Comparison of ENCODE assay signal across 1 cellular context in genomic region chr19:14571695-14572490, GRCh38.
TF ChIP-seq lines count a peak whose summit lies in the region.

Gene NDUFB7 (minus strand): TSS chr19:14572066. CDS start chr19:14572000, 66 bp downstream.

TF ChIP-seq in GM12878, 131 proteins besides CTCF, POLR2A, EP300 and RAD21 (continued from another document):
- TF ChIP-seq CUX1 (IDR thresholded peaks at IDR 0.05; ENCODE audit: insufficient replicate concordance, low read depth, low read length) (no peak), PBX3 (IDR thresholded peaks at IDR 0.05; ENCODE audit: insufficient replicate concordance, low read depth, low read length) (no peak), TCF7 (IDR thresholded peaks at IDR 0.05; ENCODE audit: borderline replicate concordance) (no peak), PRDM15 (CRISPR knock-in tag; IDR thresholded peaks at IDR 0.05) (no peak), POLR2AphosphoS2 (IDR thresholded peaks at IDR 0.05; ENCODE audit: low read depth, low read length) (0 out of 2 replicates have a peak, but pooled peaks have one; percentile 74), IRF5 (IDR thresholded peaks at IDR 0.05; ENCODE audit: borderline replicate concordance) (no peak), TARDBP (IDR thresholded peaks at IDR 0.05; ENCODE audit: borderline replicate concordance) (peak; percentile 72), ATF2 (IDR thresholded peaks at IDR 0.05; ENCODE audit: low read length) (no peak), HCFC1 (IDR thresholded peaks at IDR 0.05; ENCODE audit: low read length) (peak; percentile 81), TBL1XR1 (IDR thresholded peaks at IDR 0.05; ENCODE audit: low read depth, low read length) (peak; percentile 88), KLF5 (IDR thresholded peaks at IDR 0.05; ENCODE audit: partially characterized antibody) (peak; percentile 79), ZBED1 (IDR thresholded peaks at IDR 0.05; ENCODE audit: borderline replicate concordance) (no peak), SIN3A (IDR thresholded peaks at IDR 0.05; ENCODE audit: low read depth, low read length) (no peak), SPI1 (IDR thresholded peaks at IDR 0.05; ENCODE audit: borderline replicate concordance, insufficient read depth, low read depth, low read length) (no peak), EGR1 (IDR thresholded peaks at IDR 0.05; ENCODE audit: borderline replicate concordance in 1 of 2, low read depth in 2 of 2, low read length in 2 of 2) (peak in 1 of 2 experiments; percentile 90; a peak in 2 of 3 replicates), NR2C2 (IDR thresholded peaks at IDR 0.05; ENCODE audit: borderline replicate concordance, control insufficient read depth, insufficient read length, low read depth) (peak; percentile 97), PKNOX1 (IDR thresholded peaks at IDR 0.05) (peak; percentile 64), NFYA (IDR thresholded peaks at IDR 0.05; ENCODE audit: borderline replicate concordance, low read depth, low read length) (no peak), ZBTB40 (IDR thresholded peaks at IDR 0.05; ENCODE audit: borderline replicate concordance) (peak; percentile 97), IKZF2 (IDR thresholded peaks at IDR 0.05) (peak in 1 of 2 experiments; percentile 43; a peak in 1 of 4 replicates), SREBF1 (IDR thresholded peaks at IDR 0.05; ENCODE audit: low read length) (peak; percentile 74; the same call in 1 of the 2 replicates), SMARCA5 (IDR thresholded peaks at IDR 0.05) (peak; percentile 75; the same call in 1 of the 2 replicates), JUND (IDR thresholded peaks at IDR 0.05; ENCODE audit: low read depth, low read length) (no peak), BACH1 (IDR thresholded peaks at IDR 0.05; ENCODE audit: borderline replicate concordance) (peak; percentile 79; the same call in 1 of the 2 replicates), CBFB (IDR thresholded peaks at IDR 0.05; ENCODE audit: low read depth) (peak; percentile 49; the same call in 1 of the 2 replicates), POU2F2 (IDR thresholded peaks at IDR 0.05; ENCODE audit: borderline replicate concordance, low read depth, low read length) (no peak), KDM1A (IDR thresholded peaks at IDR 0.05; ENCODE audit: borderline replicate concordance) (no peak), SP1 (IDR thresholded peaks at IDR 0.05; ENCODE audit: low read depth, low read length) (peak; percentile 11), FOXM1 (IDR thresholded peaks at IDR 0.05; ENCODE audit: low read depth, low read length) (no peak), SUZ12 (IDR thresholded peaks at IDR 0.05; ENCODE audit: unreplicated experiment) (no peak), EED (IDR thresholded peaks at IDR 0.05; ENCODE audit: low read depth) (no peak), SRF (IDR thresholded peaks at IDR 0.05; ENCODE audit: low read depth in 2 of 2, low read length in 2 of 2) (0 out of 4 replicates have a peak, but pooled peaks of 1 of the 2 experiments have one; percentile 29), NKRF (conservative IDR thresholded peaks at IDR 0.05) (peak; percentile 59), STAT3 (IDR thresholded peaks at IDR 0.05; ENCODE audit: low read depth, low read length) (no peak)
